8 cellular contexts compared by ENCODE assay signal in the genomic region with DNA sequence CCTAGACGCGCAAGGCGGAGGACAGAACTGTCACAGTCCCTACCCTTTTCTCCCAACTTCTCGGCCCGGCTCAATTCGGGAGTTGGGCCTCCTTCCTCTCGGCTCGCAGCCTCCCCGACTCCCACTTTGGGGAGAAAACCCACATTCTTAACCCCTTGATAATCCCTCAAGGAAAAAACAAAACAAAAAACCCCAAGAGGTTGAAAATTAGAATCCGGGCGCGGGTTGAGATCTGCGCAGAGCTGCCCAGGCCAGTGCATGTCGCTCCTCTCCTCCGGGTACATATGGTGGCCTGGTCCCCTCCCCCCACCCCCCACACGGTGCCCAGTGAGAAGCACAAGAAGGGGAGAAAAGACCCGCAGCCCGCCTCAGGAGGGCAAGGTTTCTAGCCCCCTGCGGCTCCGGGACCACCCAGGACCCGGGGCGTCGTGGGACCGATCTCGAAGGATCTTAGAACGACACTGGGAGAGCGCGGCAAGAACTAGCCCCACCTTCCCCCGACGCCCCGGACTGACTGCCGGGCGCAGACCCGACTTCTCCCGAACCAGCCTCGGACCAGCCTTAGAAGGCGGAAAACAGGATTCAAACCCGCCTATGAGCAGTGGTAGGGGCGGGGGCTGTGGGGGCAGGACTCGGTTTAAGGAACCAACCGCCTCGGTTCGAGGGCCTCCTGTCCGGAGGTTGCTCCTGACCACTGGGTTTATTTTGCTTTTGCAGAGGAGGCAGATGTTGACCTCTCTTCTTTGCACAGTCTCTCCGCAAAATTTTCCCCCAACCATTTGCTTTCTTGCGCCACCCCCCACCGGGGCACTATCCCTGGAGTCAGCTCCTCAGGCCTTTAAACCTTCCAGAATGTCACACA. TPM values are rescaled to one million over a fixed set of nuclear protein-coding genes. Genes with fewer than 3 reads are reported as not detected.
DNase-seq lines count a peak whose midpoint lies in the region; ATAC-seq and TF ChIP-seq lines count a peak whose summit lies in the region.

No MANE protein-coding gene starts in this region.

- H3K4me1 Mint-ChIP-seq in activated T-cell treated with anti-CD3 and anti-CD28 coated beads, Interleukin-2, amount 50 U/mL, for 4 hours (ENCODE audit: low read depth) = peaks cover 43% of the 10 kb centered on the region
- H3K4me1 Mint-ChIP-seq in dendritic cell treated with granulocyte-macrophage colony-stimulating factor and Interleukin-4, amounts not matched to agents 40 ng/mL and 50 ng/mL, for 4 days (ENCODE audit: low read depth) = peaks cover 60% of the 10 kb centered on the region
- H3K4me1 Mint-ChIP-seq in memory B cell (peaks cover 13% of the 10 kb centered on the region), type B pancreatic cell (ENCODE audit: unreplicated experiment) (peaks cover 17% of the 10 kb centered on the region)

- DNase-seq in activated T-cell treated with anti-CD3 and anti-CD28 coated beads, Interleukin-2, amount 50 U/mL, for 4 hours = no peak
- DNase-seq in activated T-cell treated with anti-CD3 and anti-CD28 coated beads for 4 hours (no peak), memory B cell (ENCODE audit: low spot score in 2 of 2) (peak in 1 of 2 donors; percentile 13), type B pancreatic cell (ENCODE audit: extremely low spot score, unreplicated experiment) (peak; percentile 76), NCI-H1417 treated with DMSO at 0.1 percent for 48 hours (lab: John Stamatoyannopoulos, UW) (no peak), NCI-H2029 (lab: John Stamatoyannopoulos, UW) (no peak)

- intact Hi-C loops in dendritic cell treated with granulocyte-macrophage colony-stimulating factor and Interleukin-4, amounts not matched to agents 40 ng/mL and 50 ng/mL, for 4 days (cut with micrococcal nuclease) = loop anchor here (2.0 kb wide), 1 partner anchor 320 kb away; no protein-coding TSS in a partner anchor

- H3K9me3 Mint-ChIP-seq in activated T-cell treated with anti-CD3 and anti-CD28 coated beads, Interleukin-2, amount 50 U/mL, for 4 hours = no peaks in the 10 kb centered on the region
- no peaks in the 10 kb centered on the region for H3K9me3 Mint-ChIP-seq in dendritic cell treated with granulocyte-macrophage colony-stimulating factor and Interleukin-4, amounts not matched to agents 40 ng/mL and 50 ng/mL, for 4 days
- H3K9me3 Mint-ChIP-seq in memory B cell (peaks cover 4% of the 10 kb centered on the region), type B pancreatic cell (peaks cover 5% of the 10 kb centered on the region)

- peak; percentile 19 to 33 for ATAC-seq in activated T-cell treated with anti-CD3 and anti-CD28 coated beads, Interleukin-2, amount 50 U/mL, for 4 hours
- ATAC-seq in memory B cell (ENCODE audit: low read depth) = no peak
- no peak for ATAC-seq in GM21529 (IDR thresholded peaks at IDR 0.05; ENCODE audit: unreplicated experiment)

- H3K27me3 Mint-ChIP-seq in activated T-cell treated with anti-CD3 and anti-CD28 coated beads, Interleukin-2, amount 50 U/mL, for 4 hours (ENCODE audit: low read depth) = peaks cover 88% of the 10 kb centered on the region
- H3K27me3 Mint-ChIP-seq in dendritic cell treated with granulocyte-macrophage colony-stimulating factor and Interleukin-4, amounts not matched to agents 40 ng/mL and 50 ng/mL, for 4 days = peaks cover 99% of the 10 kb centered on the region
- H3K27me3 Mint-ChIP-seq in memory B cell (peaks cover 26% of the 10 kb centered on the region), type B pancreatic cell (peaks cover 96% of the 10 kb centered on the region)

- peak overlapping the region; percentile 64 for H3K4me3 Mint-ChIP-seq in activated T-cell treated with anti-CD3 and anti-CD28 coated beads, Interleukin-2, amount 50 U/mL, for 4 hours
- peak overlapping the region; percentile 67 for H3K4me3 Mint-ChIP-seq in dendritic cell treated with granulocyte-macrophage colony-stimulating factor and Interleukin-4, amounts not matched to agents 40 ng/mL and 50 ng/mL, for 4 days
- H3K4me3 Mint-ChIP-seq in memory B cell = peak overlapping the region; percentile 73
- peak overlapping the region; percentile 90 for H3K4me3 Mint-ChIP-seq in type B pancreatic cell

- H3K27ac Mint-ChIP-seq in dendritic cell treated with granulocyte-macrophage colony-stimulating factor and Interleukin-4, amounts not matched to agents 40 ng/mL and 50 ng/mL, for 4 days = no peak overlapping the region
- H3K27ac Mint-ChIP-seq in memory B cell (no peak overlapping the region), type B pancreatic cell (peak overlapping the region; percentile 73)

- no peak for TF ChIP-seq CTCF in type B pancreatic cell (conservative IDR thresholded peaks at IDR 0.05)

- H3K36me3 Mint-ChIP-seq in activated T-cell treated with anti-CD3 and anti-CD28 coated beads, Interleukin-2, amount 50 U/mL, for 4 hours (ENCODE audit: insufficient read depth) = no peaks in the 10 kb centered on the region
- H3K36me3 Mint-ChIP-seq in dendritic cell treated with granulocyte-macrophage colony-stimulating factor and Interleukin-4, amounts not matched to agents 40 ng/mL and 50 ng/mL, for 4 days (ENCODE audit: low read depth) = no peaks in the 10 kb centered on the region
- H3K36me3 Mint-ChIP-seq in memory B cell = no peaks in the 10 kb centered on the region
- H3K36me3 Mint-ChIP-seq in type B pancreatic cell = peaks cover 7% of the 10 kb centered on the region

RNA-seq across cellular contexts. Expression of a gene that starts 2.5 kb away (rescaled TPM):
- under 1 TPM; 0.05 to 0.22 (median 0.11) TPM for total RNA-seq in activated T-cell treated with anti-CD3 and anti-CD28 coated beads, Interleukin-2, amount 50 U/mL, for 4 hours
- 4.8 and 215 TPM in 2 replicates for total RNA-seq in type B pancreatic cell (ENCODE audit: low replicate concordance)

Comparison
In these comparisons a context has a peak if more than half of its experiments do, and no peak if none do; other contexts are left out.
1. ATAC-seq: peak in activated T-cell treated with anti-CD3 and anti-CD28 coated beads, Interleukin-2, amount 50 U/mL, for 4 hours (2 of 2); none in memory B cell (single experiment) and GM21529 (single experiment).
2. Peak in every context shown above with its lines, with median percentiles within 50 percentile points of each other: H3K4me3 Mint-ChIP-seq.